Comparison of ENCODE assay signal across 16 cellular contexts in genomic region chr22:27705391-27706080, GRCh38.
DNase-seq lines count a peak whose midpoint lies in the region; ATAC-seq and TF ChIP-seq lines count a peak whose summit lies in the region.
"Had no signal": no experiment of that assay in that cellular context is flagged by ENCODE, and none has a peak within 500 bp of the region (broad histone marks: within the 10 kb centered on the region; RNA-seq: fewer than 3 reads in every experiment).

No MANE protein-coding gene starts in this region.

- H3K4me3 Mint-ChIP-seq in neural progenitor cell (no peak overlapping the region), CD14-positive monocyte (no peak overlapping the region)
- H3K4me3 Mint-ChIP-seq: CD4-positive, alpha-beta T cell; GM23338 had no signal

- no peak overlapping the region for H3K4me2 ChIP-seq in IMR-90 (ENCODE audit: low read depth, low read length)
- H3K4me2 ChIP-seq in neural progenitor cell, result no peak overlapping the region
- H3K4me2 ChIP-seq: GM23338 had no signal

- H2BK20ac ChIP-seq in IMR-90 (ENCODE audit: low read depth, low read length), result no peak overlapping the region

- no peak overlapping the region for H3K14ac ChIP-seq in IMR-90 (replicated peaks; ENCODE audit: low read depth, low read length)

- H3K27ac Mint-ChIP-seq in neural progenitor cell, result peak overlapping the region; percentile 31
- H3K27ac Mint-ChIP-seq in CD14-positive monocyte, result no peak overlapping the region
- H3K27ac Mint-ChIP-seq: CD4-positive, alpha-beta T cell; GM23338 had no signal

- H4K20me1 ChIP-seq in IMR-90 (ENCODE audit: insufficient read depth, low read length) (no peaks in the 10 kb centered on the region), neural progenitor cell (ENCODE audit: low read depth) (no peaks in the 10 kb centered on the region)

- H3K79me1 ChIP-seq in IMR-90 (ENCODE audit: low read depth in 1 of 2, low read length in 2 of 2), result no peaks in the 10 kb centered on the region

- no peaks in the 10 kb centered on the region for H3K36me3 ChIP-seq in IMR-90 (ENCODE audit: control insufficient read depth, insufficient read depth, low read length)
- H3K36me3 ChIP-seq in neural progenitor cell, result no peaks in the 10 kb centered on the region

- no peak overlapping the region for H2AFZ ChIP-seq in IMR-90 (replicated peaks; ENCODE audit: low read length, poor library complexity)
- H2AFZ ChIP-seq in neural progenitor cell (replicated peaks), result no peak overlapping the region
- H2AFZ ChIP-seq: GM23338 had no signal

- POLR2A ChIA-PET in IMR-90 (lab: Charles Lee; ENCODE audit: unreplicated experiment), result no interaction called here

- no peak for TF ChIP-seq POLR2A in IMR-90 (IDR thresholded peaks at IDR 0.05; ENCODE audit: low read depth, low read length)

- no peak for TF ChIP-seq CTCF in IMR-90 (conservative IDR thresholded peaks at IDR 0.05; ENCODE audit: low read depth, low read length)
- no peak for TF ChIP-seq CTCF in neural progenitor cell (IDR thresholded peaks at IDR 0.05)
- TF ChIP-seq CTCF in CD14-positive monocyte (IDR thresholded peaks at IDR 0.05), result no peak

- 40% methylated on average over 1 of the region's 12 CpGs; no CpG with 5 or more reads in 1 of the 2 experiments for WGBS in IMR-90 (ENCODE audit: extremely low coverage in 2 of 2, insufficient read length in 1 of 2), 2 experiments

- H3K4me1 Mint-ChIP-seq in neural progenitor cell, result peaks cover 31% of the 10 kb centered on the region
- peaks cover 8% of the 10 kb centered on the region for H3K4me1 Mint-ChIP-seq in CD14-positive monocyte
- H3K4me1 Mint-ChIP-seq: GM23338 had no signal

- peaks cover 27% of the 10 kb centered on the region for H3K27me3 ChIP-seq in IMR-90 (ENCODE audit: control insufficient read depth, insufficient read depth, low read length)
- no peaks in the 10 kb centered on the region for H3K27me3 ChIP-seq in neural progenitor cell

- no peak overlapping the region for H3K18ac ChIP-seq in IMR-90 (ENCODE audit: low read depth, low read length)

- H3K27me3 Mint-ChIP-seq in neural progenitor cell (ENCODE audit: insufficient read depth, low read depth) (peaks cover 13% of the 10 kb centered on the region), CD14-positive monocyte (ENCODE audit: low read depth in 3 of 3) (peaks cover 0 to 2% (median 0%) of the 10 kb centered on the region in 3 donors)

- H3K23ac ChIP-seq in IMR-90 (ENCODE audit: low read depth, low read length), result no peak overlapping the region

- no peak overlapping the region for H3K56ac ChIP-seq in IMR-90 (ENCODE audit: extremely low read depth, insufficient read depth, low read length)

- H3K4me1 ChIP-seq in IMR-90 (ENCODE audit: control insufficient read depth, insufficient read depth, low read length) (no peaks in the 10 kb centered on the region), neural progenitor cell (peaks cover 18% of the 10 kb centered on the region)

- no peak overlapping the region for H2BK120ac ChIP-seq in IMR-90 (ENCODE audit: low read depth, low read length)

- H3K4me3 ChIP-seq in IMR-90 (ENCODE audit: insufficient read depth, low read depth, low read length) (no peak overlapping the region), neural progenitor cell (no peak overlapping the region)
- H3K4me3 ChIP-seq: GM23338 had no signal

- no peak overlapping the region for H2AK5ac ChIP-seq in IMR-90 (ENCODE audit: low read depth, low read length)

- no peak overlapping the region for H4K5ac ChIP-seq in IMR-90 (ENCODE audit: low read depth, low read length)

- no peaks in the 10 kb centered on the region for H3F3A ChIP-seq in neural progenitor cell (ENCODE audit: low read depth)

- no peak overlapping the region for H3K9ac ChIP-seq in IMR-90 (ENCODE audit: low read depth, low read length)
- H3K9ac ChIP-seq in neural progenitor cell, result no peak overlapping the region

- H3K4ac ChIP-seq in IMR-90 (ENCODE audit: low read depth, low read length), result no peak overlapping the region

- in situ Hi-C loops in IMR-90 (cut with MboI; ENCODE audit: low sequenced_read_pairs), result no loop called here

- peak; percentile 6 for DNase-seq in NCI-H510A (lab: John Stamatoyannopoulos, UW)
- no peak for DNase-seq in NCI-H510A treated with DMSO at 0.1 percent for 48 hours (lab: John Stamatoyannopoulos, UW)
- DNase-seq in IMR-90, result no peak
- DNase-seq in amniotic epithelial cell (ENCODE audit: low read depth), result peak; percentile 48
- no peak for DNase-seq in neural progenitor cell (ENCODE audit: low spot score)
- DNase-seq in CD14-positive monocyte (ENCODE audit: low spot score), result no peak
- DNase-seq in NCI-H524 (lab: John Stamatoyannopoulos, UW), result no peak
- DNase-seq: CD4-positive, alpha-beta T cell; DMS79; Kasumi-1; NCI-H187 treated with DMSO at 0.1 percent for 48 hours; NCI-H2171 treated with DMSO at 0.1 percent for 48 hours; NCI-H526 treated with DMSO at 0.1 percent for 48 hours; SIG-M5 had no signal

- no peak overlapping the region for H4K91ac ChIP-seq in IMR-90 (ENCODE audit: insufficient read depth, low read depth, low read length)

- no peak for TF ChIP-seq RAD21 in IMR-90 (IDR thresholded peaks at IDR 0.05; ENCODE audit: low read length)

- intact Hi-C loops in IMR-90 (cut with micrococcal nuclease), result no loop called here
- intact Hi-C loops in CD14-positive monocyte (cut with micrococcal nuclease), result no loop called here

- H3K9me3 ChIP-seq in IMR-90 (ENCODE audit: control insufficient read depth, insufficient read depth, low read length) (0 out of 2 replicates have a peak, but pooled peaks cover 3% of the 10 kb centered on the region), neural progenitor cell (ENCODE audit: low read depth) (no peaks in the 10 kb centered on the region)

- no peak overlapping the region for H2BK5ac ChIP-seq in IMR-90 (ENCODE audit: low read depth, low read length, poor library complexity, severe bottlenecking)

- H3K36me3 Mint-ChIP-seq in neural progenitor cell (peaks cover 5% of the 10 kb centered on the region), CD14-positive monocyte (no peaks in the 10 kb centered on the region)

- no peak for ATAC-seq in IMR-90 (ENCODE audit: low read depth)
- ATAC-seq in activated CD4-positive, CD25-positive, alpha-beta regulatory T cell treated with anti-CD3 and anti-CD28 coated beads, Interleukin-2, amount 50 U/mL, for 24 hours, result no peak
- ATAC-seq: GM23338 had no signal

- H3K9me1 ChIP-seq in IMR-90 (ENCODE audit: insufficient read depth, low read length), result peaks cover 3% of the 10 kb centered on the region; the same call in 1 of the 2 replicates

- no peaks in the 10 kb centered on the region for H3K79me2 ChIP-seq in neural progenitor cell (ENCODE audit: low read depth)

- dilution Hi-C loops in IMR-90 (cut with HindIII; ENCODE audit: low sequenced_read_pairs, unreplicated experiment), result no loop called here

- H3K27ac ChIP-seq in IMR-90 (ENCODE audit: insufficient read depth, low read length) (no peak overlapping the region), neural progenitor cell (no peak overlapping the region)

- H3K9me3 Mint-ChIP-seq in neural progenitor cell (peaks cover 14% of the 10 kb centered on the region), CD14-positive monocyte (peaks cover 2 to 31% (median 8%) of the 10 kb centered on the region in 7 donors)

- no peak overlapping the region for H4K8ac ChIP-seq in IMR-90 (ENCODE audit: low read depth in 2 of 2, low read length in 2 of 2)

- no peak overlapping the region for H2BK15ac ChIP-seq in IMR-90 (ENCODE audit: low read depth, low read length)

- H2AK9ac ChIP-seq in IMR-90 (replicated peaks; ENCODE audit: low read depth, low read length, poor library complexity), result no peak overlapping the region

- no TSS peak for BruUV-seq in IMR-90 (replicated peaks; lab: Mats Ljungman, UMichigan)

- CTCF ChIA-PET in IMR-90 (lab: Yijun Ruan, JAX), result no interaction called here

TF ChIP-seq in IMR-90, 13 proteins besides CTCF, POLR2A, EP300 and RAD21:
- TF ChIP-seq MAZ (IDR thresholded peaks at IDR 0.05; ENCODE audit: borderline replicate concordance, low read depth, low read length) (no peak), MXI1 (IDR thresholded peaks at IDR 0.05; ENCODE audit: borderline replicate concordance, low read depth, low read length) (no peak), BHLHE40 (IDR thresholded peaks at IDR 0.05; ENCODE audit: low read depth, low read length) (no peak), NFE2L2 (IDR thresholded peaks at IDR 0.05; ENCODE audit: low read depth, low read length) (no peak), SMC3 (IDR thresholded peaks at IDR 0.05; ENCODE audit: low read depth, low read length) (no peak), MAFK (IDR thresholded peaks at IDR 0.05; ENCODE audit: low read depth, low read length) (0 out of 2 replicates have a peak, but pooled peaks have one; percentile 11), RCOR1 (IDR thresholded peaks at IDR 0.05; ENCODE audit: insufficient replicate concordance, low read length) (no peak), CEBPB (IDR thresholded peaks at IDR 0.05; ENCODE audit: low read depth, low read length) (no peak)
TF ChIP-seq in IMR-90: peak in this region for 1.

Comparison
In these comparisons a context has a peak if more than half of its experiments do, and no peak if none do; other contexts are left out.
1. DNase-seq: peak in NCI-H510A (single experiment) and amniotic epithelial cell (single experiment); none in NCI-H510A treated with DMSO at 0.1 percent for 48 hours (single experiment), IMR-90 (single experiment), neural progenitor cell (single experiment), CD14-positive monocyte (single experiment) and NCI-H524 (0 of 2).